Comparison of ENCODE assay signal across 24 cellular contexts in the genomic region with DNA sequence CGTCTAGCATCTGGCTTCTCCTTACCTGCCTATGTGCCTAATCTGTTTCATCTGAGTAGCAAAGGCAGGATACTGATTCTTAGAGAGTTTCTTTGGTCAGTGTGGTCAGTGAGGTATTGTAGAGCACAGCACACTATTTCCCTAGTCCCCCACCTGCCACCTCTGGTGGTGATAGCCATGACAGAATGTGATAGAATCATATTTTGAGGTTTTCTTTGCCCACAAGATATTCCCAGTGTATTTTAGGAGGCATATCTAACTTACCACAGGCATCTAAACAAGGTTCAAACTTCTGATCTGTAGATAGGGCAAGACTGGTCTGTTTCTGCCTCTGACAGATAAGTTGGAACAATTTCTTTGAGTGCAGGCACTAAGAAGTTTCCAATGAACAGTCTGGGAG.
DNase-seq lines count a peak whose midpoint lies in the region; ATAC-seq lines count a peak whose summit lies in the region.
"Had no signal": no experiment of that assay in that cellular context is flagged by ENCODE, and none has a peak within 500 bp of the region (broad histone marks: within the 10 kb centered on the region; RNA-seq: fewer than 3 reads in every experiment).

No MANE protein-coding gene starts in this region.

- ATAC-seq in GM21515 (IDR thresholded peaks at IDR 0.05; ENCODE audit: unreplicated experiment): peak; percentile 43
- no peak for ATAC-seq in HG02763 (IDR thresholded peaks at IDR 0.05; ENCODE audit: unreplicated experiment)
- ATAC-seq: stimulated activated naive B cell treated with anti-CD40 and anti-IgM and Interleukin-4, amounts not matched to agents 10 μg/mL and 1 μg/mL and 100 μg/mL, for 72 hours; T-cell had no signal

- DNase-seq in HT1080 (ENCODE audit: low read depth) (peak; percentile 40), astrocyte of the hippocampus (ENCODE audit: low read depth, low spot score) (peak; percentile 86), NOMO-1 (lab: John Stamatoyannopoulos, UW; ENCODE audit: unreplicated experiment in 2 of 2) (no peak), AG08395 (ENCODE audit: low spot score) (no peak)
- DNase-seq in stimulated activated CD4-positive, alpha-beta T cell treated with anti-CD3 and anti-CD28 coated beads, Interleukin-15, amount 100 ng/mL, for 24 hours: no peak
- DNase-seq: activated CD4-positive, alpha-beta T cell treated with anti-CD3 and anti-CD28 coated beads for 48 hours; activated naive CD4-positive, alpha-beta T cell treated with anti-CD3 and anti-CD28 coated beads, Interleukin-2, amount 10 ng/mL, durations not matched to agents 7 days and 5 days; activated T-cell treated with anti-CD3 and anti-CD28 coated beads, Interleukin-2, amount 50 U/mL, for 48 hours; amygdala; central memory CD4-positive, alpha-beta T cell; dermis blood vessel endothelial cell; DND-41; glutamatergic neuron; NCI-H1694; NCI-H2171 treated with DMSO at 0.1 percent for 48 hours; NCI-H748 treated with DMSO at 0.1 percent for 48 hours; occipital lobe; SHP77; stimulated activated CD4-positive, alpha-beta T cell treated with anti-CD3 and anti-CD28 coated beads, Interleukin-2, amount 100 ng/mL, for 48 hours; stimulated activated naive B cell treated with anti-CD40 and anti-IgM and Interleukin-4, amounts not matched to agents 10 μg/mL and 1 μg/mL and 100 μg/mL, for 72 hours; T-cell; testis had no signal

Comparison
In these comparisons a context has a peak if more than half of its experiments do, and no peak if none do; other contexts are left out.
1. DNase-seq: peak in HT1080 (single experiment) and astrocyte of the hippocampus (single experiment); none in stimulated activated CD4-positive, alpha-beta T cell treated with anti-CD3 and anti-CD28 coated beads, Interleukin-15, amount 100 ng/mL, for 24 hours (single experiment), NOMO-1 (0 of 2) and AG08395 (single experiment).